1 cellular context compared by ENCODE assay signal in genomic region chr3:48088749-48089466, GRCh38.
TF ChIP-seq lines count a peak whose summit lies in the region.

No MANE protein-coding gene starts in this region.

TF ChIP-seq in K562, 482 proteins besides CTCF, POLR2A, EP300 and RAD21 (continued from another document and continues in another):
- TF ChIP-seq IFI16 (CRISPR knock-in tag; IDR thresholded peaks at IDR 0.05) = no peak
- no peak for TF ChIP-seq LEF1 (IDR thresholded peaks at IDR 0.05)
- no peak for TF ChIP-seq BRD4 (IDR thresholded peaks at IDR 0.05)
- no peak for TF ChIP-seq ZFP1 (CRISPR knock-in tag; IDR thresholded peaks at IDR 0.05)
- no peak for TF ChIP-seq ZBED1 (IDR thresholded peaks at IDR 0.05)
- peak; percentile 92 for TF ChIP-seq POLR2AphosphoS5 (IDR thresholded peaks at IDR 0.05; ENCODE audit: control insufficient read depth, insufficient read depth, low read depth, low read length)
- TF ChIP-seq RBM14 (IDR thresholded peaks at IDR 0.05; ENCODE audit: borderline replicate concordance, insufficient read depth, low read depth, low read length) = no peak
- TF ChIP-seq, protein P1, sequence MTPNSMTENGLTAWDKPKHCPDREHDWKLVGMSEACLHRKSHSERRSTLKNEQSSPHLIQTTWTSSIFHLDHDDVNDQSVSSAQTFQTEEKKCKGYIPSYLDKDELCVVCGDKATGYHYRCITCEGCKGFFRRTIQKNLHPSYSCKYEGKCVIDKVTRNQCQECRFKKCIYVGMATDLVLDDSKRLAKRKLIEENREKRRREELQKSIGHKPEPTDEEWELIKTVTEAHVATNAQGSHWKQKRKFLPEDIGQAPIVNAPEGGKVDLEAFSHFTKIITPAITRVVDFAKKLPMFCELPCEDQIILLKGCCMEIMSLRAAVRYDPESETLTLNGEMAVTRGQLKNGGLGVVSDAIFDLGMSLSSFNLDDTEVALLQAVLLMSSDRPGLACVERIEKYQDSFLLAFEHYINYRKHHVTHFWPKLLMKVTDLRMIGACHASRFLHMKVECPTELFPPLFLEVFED (CRISPR knock-in tag; conservative IDR thresholded peaks at IDR 0.05) = no peak
- no peak for TF ChIP-seq MED1 (CRISPR knock-in tag; IDR thresholded peaks at IDR 0.05; ENCODE audit: borderline replicate concordance)
- no peak; the same call in 1 of the 2 replicates for TF ChIP-seq RREB1 (CRISPR knock-in tag; IDR thresholded peaks at IDR 0.05)
- no peak; the same call in 1 of the 2 replicates for TF ChIP-seq NCOA1 (IDR thresholded peaks at IDR 0.05; ENCODE audit: low read depth)
- TF ChIP-seq SMAD2 (IDR thresholded peaks at IDR 0.05; ENCODE audit: low read depth, low read length) = no peak
- TF ChIP-seq TAF1 (IDR thresholded peaks at IDR 0.05; ENCODE audit: control insufficient read depth, extremely low read depth, insufficient read depth, low read length, severe bottlenecking) = peak; percentile 94
- no peak for TF ChIP-seq EWSR1 (IDR thresholded peaks at IDR 0.05; ENCODE audit: borderline replicate concordance, low read depth, partially characterized antibody)
- TF ChIP-seq RUNX1 (IDR thresholded peaks at IDR 0.05; ENCODE audit: low read depth) = no peak
- TF ChIP-seq, protein P2, sequence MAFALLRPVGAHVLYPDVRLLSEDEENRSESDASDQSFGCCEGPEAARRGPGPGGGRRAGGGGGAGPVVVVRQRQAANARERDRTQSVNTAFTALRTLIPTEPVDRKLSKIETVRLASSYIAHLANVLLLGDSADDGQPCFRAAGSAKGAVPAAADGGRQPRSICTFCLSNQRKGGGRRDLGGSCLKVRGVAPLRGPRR (CRISPR knock-in tag; IDR thresholded peaks at IDR 0.05) = no peak
- no peak for TF ChIP-seq ZNF23 (CRISPR knock-in tag; IDR thresholded peaks at IDR 0.05)
- TF ChIP-seq TEAD1 (CRISPR knock-in tag; IDR thresholded peaks at IDR 0.05) = peak in 1 of 2 experiments; percentile 71; a peak in 1 of 4 replicates
- TF ChIP-seq ESRRA (IDR thresholded peaks at IDR 0.05; ENCODE audit: borderline replicate concordance, low read depth) = peak; percentile 31
- no peak for TF ChIP-seq ZNF512 (tag; IDR thresholded peaks at IDR 0.05)
- no peak for TF ChIP-seq KDM1A (IDR thresholded peaks at IDR 0.05)
- TF ChIP-seq WHSC1 (IDR thresholded peaks at IDR 0.05; ENCODE audit: low read length) = no peak
- peak; percentile 85 for TF ChIP-seq ZNF263 (CRISPR knock-in tag; IDR thresholded peaks at IDR 0.05; ENCODE audit: borderline replicate concordance)
- TF ChIP-seq HMGN3 (IDR thresholded peaks at IDR 0.05; ENCODE audit: borderline replicate concordance, extremely low read depth, insufficient read length, low read depth, low read length) = peak; percentile 80
- no peak for TF ChIP-seq CC2D1A (IDR thresholded peaks at IDR 0.05)
- TF ChIP-seq MCM5 (IDR thresholded peaks at IDR 0.05; ENCODE audit: low read depth) = no peak
- no peak for TF ChIP-seq ZNF184 (CRISPR knock-in tag; IDR thresholded peaks at IDR 0.05)
- peak; percentile 46; the same call in 1 of the 2 replicates for TF ChIP-seq NFIC (IDR thresholded peaks at IDR 0.05)
- TF ChIP-seq NR3C1 (CRISPR knock-in tag; IDR thresholded peaks at IDR 0.05) = peak; percentile 53; the same call in 1 of the 2 replicates
- no peak for TF ChIP-seq ZNF354B (CRISPR knock-in tag; IDR thresholded peaks at IDR 0.05)
- TF ChIP-seq CBFB (CRISPR knock-in tag; IDR thresholded peaks at IDR 0.05) = no peak; the same call in 1 of the 2 replicates
- TF ChIP-seq MXI1 (IDR thresholded peaks at IDR 0.05; ENCODE audit: low read depth, low read length) = no peak
- TF ChIP-seq ZSCAN29 (IDR thresholded peaks at IDR 0.05) = no peak
- TF ChIP-seq SNAPC5 (CRISPR knock-in tag; IDR thresholded peaks at IDR 0.05) = no peak
- no peak for TF ChIP-seq ZNF644 (tag; IDR thresholded peaks at IDR 0.05; ENCODE audit: low read depth)
- peak; percentile 99 for TF ChIP-seq CTBP1 (IDR thresholded peaks at IDR 0.05; ENCODE audit: borderline replicate concordance)
- TF ChIP-seq POLR3A (IDR thresholded peaks at IDR 0.05; ENCODE audit: borderline replicate concordance, extremely low read depth, insufficient read depth, insufficient read length) = no peak
- peak; percentile 87; the same call in 1 of the 2 replicates for TF ChIP-seq POLR2AphosphoS2 (IDR thresholded peaks at IDR 0.05; ENCODE audit: low read length)
- peak in 1 of 2 experiments; percentile 35; a peak in 2 of 4 replicates for TF ChIP-seq SRF (CRISPR knock-in tag; IDR thresholded peaks at IDR 0.05)
- no peak for TF ChIP-seq RFX1 (IDR thresholded peaks at IDR 0.05)
- no peak for TF ChIP-seq BMI1 (IDR thresholded peaks at IDR 0.05; ENCODE audit: low read length)
- no peak for TF ChIP-seq HMG20B (CRISPR knock-in tag; IDR thresholded peaks at IDR 0.05)
- TF ChIP-seq KLF6 (CRISPR knock-in tag; IDR thresholded peaks at IDR 0.05; ENCODE audit: borderline replicate concordance) = peak; percentile 89; the same call in 1 of the 2 replicates
- TF ChIP-seq CBFA2T3 (IDR thresholded peaks at IDR 0.05) = no peak; the same call in 1 of the 2 replicates
- TF ChIP-seq SRSF1 (IDR thresholded peaks at IDR 0.05; ENCODE audit: low read depth, low read length) = no peak
- no peak for TF ChIP-seq FUS (optimal IDR thresholded peaks at IDR 0.05; ENCODE audit: low read depth, low read length)
- TF ChIP-seq BRCA1 (IDR thresholded peaks at IDR 0.05) = no peak
- no peak for TF ChIP-seq BRCA1 (CRISPR knock-in tag; IDR thresholded peaks at IDR 0.05)
- TF ChIP-seq, protein P3, sequence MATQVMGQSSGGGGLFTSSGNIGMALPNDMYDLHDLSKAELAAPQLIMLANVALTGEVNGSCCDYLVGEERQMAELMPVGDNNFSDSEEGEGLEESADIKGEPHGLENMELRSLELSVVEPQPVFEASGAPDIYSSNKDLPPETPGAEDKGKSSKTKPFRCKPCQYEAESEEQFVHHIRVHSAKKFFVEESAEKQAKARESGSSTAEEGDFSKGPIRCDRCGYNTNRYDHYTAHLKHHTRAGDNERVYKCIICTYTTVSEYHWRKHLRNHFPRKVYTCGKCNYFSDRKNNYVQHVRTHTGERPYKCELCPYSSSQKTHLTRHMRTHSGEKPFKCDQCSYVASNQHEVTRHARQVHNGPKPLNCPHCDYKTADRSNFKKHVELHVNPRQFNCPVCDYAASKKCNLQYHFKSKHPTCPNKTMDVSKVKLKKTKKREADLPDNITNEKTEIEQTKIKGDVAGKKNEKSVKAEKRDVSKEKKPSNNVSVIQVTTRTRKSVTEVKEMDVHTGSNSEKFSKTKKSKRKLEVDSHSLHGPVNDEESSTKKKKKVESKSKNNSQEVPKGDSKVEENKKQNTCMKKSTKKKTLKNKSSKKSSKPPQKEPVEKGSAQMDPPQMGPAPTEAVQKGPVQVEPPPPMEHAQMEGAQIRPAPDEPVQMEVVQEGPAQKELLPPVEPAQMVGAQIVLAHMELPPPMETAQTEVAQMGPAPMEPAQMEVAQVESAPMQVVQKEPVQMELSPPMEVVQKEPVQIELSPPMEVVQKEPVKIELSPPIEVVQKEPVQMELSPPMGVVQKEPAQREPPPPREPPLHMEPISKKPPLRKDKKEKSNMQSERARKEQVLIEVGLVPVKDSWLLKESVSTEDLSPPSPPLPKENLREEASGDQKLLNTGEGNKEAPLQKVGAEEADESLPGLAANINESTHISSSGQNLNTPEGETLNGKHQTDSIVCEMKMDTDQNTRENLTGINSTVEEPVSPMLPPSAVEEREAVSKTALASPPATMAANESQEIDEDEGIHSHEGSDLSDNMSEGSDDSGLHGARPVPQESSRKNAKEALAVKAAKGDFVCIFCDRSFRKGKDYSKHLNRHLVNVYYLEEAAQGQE (CRISPR knock-in tag; IDR thresholded peaks at IDR 0.05; ENCODE audit: low read depth) = peak; percentile 82; the same call in 1 of the 2 replicates
- peak; percentile 94 for TF ChIP-seq POLR2G (IDR thresholded peaks at IDR 0.05; ENCODE audit: low read depth, low read length)
- no peak for TF ChIP-seq SNIP1 (IDR thresholded peaks at IDR 0.05; ENCODE audit: low read depth)
- peak; percentile 35; the same call in 1 of the 2 replicates for TF ChIP-seq ELF4 (CRISPR knock-in tag; IDR thresholded peaks at IDR 0.05)
- TF ChIP-seq FOXJ2 (tag; IDR thresholded peaks at IDR 0.05) = no peak
- no peak for TF ChIP-seq ZC3H8 (IDR thresholded peaks at IDR 0.05)
- peak; percentile 27; the same call in 1 of the 2 replicates for TF ChIP-seq TRIM28 (IDR thresholded peaks at IDR 0.05)
- no peak for TF ChIP-seq ZNF586 (CRISPR knock-in tag; conservative IDR thresholded peaks at IDR 0.05)
- TF ChIP-seq ZNF778 (CRISPR knock-in tag; IDR thresholded peaks at IDR 0.05) = no peak
- TF ChIP-seq RBM25 (IDR thresholded peaks at IDR 0.05; ENCODE audit: low read depth, low read length, severe bottlenecking) = peak; percentile 100
- TF ChIP-seq ZNF445 (CRISPR knock-in tag; IDR thresholded peaks at IDR 0.05; ENCODE audit: low read depth) = no peak
- TF ChIP-seq YBX1 (IDR thresholded peaks at IDR 0.05) = no peak
- no peak for TF ChIP-seq ZNF24 (IDR thresholded peaks at IDR 0.05)
- no peak for TF ChIP-seq CHCHD3 (CRISPR knock-in tag; IDR thresholded peaks at IDR 0.05)
- TF ChIP-seq MIER1 (IDR thresholded peaks at IDR 0.05; ENCODE audit: low read depth) = no peak
- TF ChIP-seq, protein P4, sequence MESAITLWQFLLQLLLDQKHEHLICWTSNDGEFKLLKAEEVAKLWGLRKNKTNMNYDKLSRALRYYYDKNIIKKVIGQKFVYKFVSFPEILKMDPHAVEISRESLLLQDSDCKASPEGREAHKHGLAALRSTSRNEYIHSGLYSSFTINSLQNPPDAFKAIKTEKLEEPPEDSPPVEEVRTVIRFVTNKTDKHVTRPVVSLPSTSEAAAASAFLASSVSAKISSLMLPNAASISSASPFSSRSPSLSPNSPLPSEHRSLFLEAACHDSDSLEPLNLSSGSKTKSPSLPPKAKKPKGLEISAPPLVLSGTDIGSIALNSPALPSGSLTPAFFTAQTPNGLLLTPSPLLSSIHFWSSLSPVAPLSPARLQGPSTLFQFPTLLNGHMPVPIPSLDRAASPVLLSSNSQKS (CRISPR knock-in tag; IDR thresholded peaks at IDR 0.05) = no peak
- TF ChIP-seq PCBP2 (IDR thresholded peaks at IDR 0.05; ENCODE audit: low read depth, low read length, poor library complexity, severe bottlenecking) = no peak
- peak; percentile 71 for TF ChIP-seq TAF9B (IDR thresholded peaks at IDR 0.05; ENCODE audit: partially characterized antibody)
- no peak for TF ChIP-seq FOXO4 (CRISPR knock-in tag; IDR thresholded peaks at IDR 0.05)
